Comparison of ENCODE assay signal across 12 cellular contexts in genomic region chr15:42914728-42915497, GRCh38. TPM values are rescaled to one million over a fixed set of nuclear protein-coding genes. Genes with fewer than 3 reads are reported as not detected.
DNase-seq lines count a peak whose midpoint lies in the region; ATAC-seq, FAIRE-seq and TF ChIP-seq lines count a peak whose summit lies in the region.
"Had no signal": no experiment of that assay in that cellular context is flagged by ENCODE, and none has a peak within 500 bp of the region (broad histone marks: within the 10 kb centered on the region; RNA-seq: fewer than 3 reads in every experiment).

No MANE protein-coding gene starts in this region.

- no peak for TF ChIP-seq CTCF in omental fat pad (IDR thresholded peaks at IDR 0.05)

- peak; percentile 32 for DNase-seq in ACHN
- DNase-seq in H4 (ENCODE audit: low spot score): peak; percentile 14
- DNase-seq in RCC 7860 (ENCODE audit: low spot score): peak; percentile 21
- peak; percentile 30 for DNase-seq in glomerular visceral epithelial cell (ENCODE audit: extremely low spot score)
- no peak for DNase-seq in activated CD4-positive, CD25-positive, alpha-beta regulatory T cell treated with anti-CD3 and anti-CD28 coated beads, Interleukin-2, amount 50 U/mL, for 72 hours
- DNase-seq in omental fat pad (ENCODE audit: low spot score): no peak
- DNase-seq: central memory CD4-positive, alpha-beta T cell; NCI-H1417 treated with DMSO at 0.1 percent for 48 hours; PC-3; testis had no signal

- in situ Hi-C loops in ACHN (cut with HindIII; ENCODE audit: low pct_ligation_motif_present, low pct_unique_long_range_greater_than_20kb, low sequenced_read_pairs): no loop called here

- FAIRE-seq in RCC 7860 (lab: Jason Lieb, UNC): no peak

- ATAC-seq in GM21619 (IDR thresholded peaks at IDR 0.05; ENCODE audit: unreplicated experiment) (no peak), HG03432 (IDR thresholded peaks at IDR 0.05; ENCODE audit: unreplicated experiment) (no peak), omental fat pad (ENCODE audit: low FRiP score) (no peak)
- ATAC-seq: PC-3 had no signal

RNA-seq across cellular contexts. Expression of gene TTBK2, which starts 5.7 kb away (rescaled TPM):
- 4.6 and 5.0 TPM in 2 replicates for total RNA-seq in H4 (2014; rRNA removed; shearing (Covaris generic))
- 10 to 100 TPM in 3 of 4 donors, 1 to 10 TPM in 1; 8.3 to 28.8 (median 11.8) TPM for total RNA-seq in omental fat pad

Comparison
In these comparisons a context has a peak if more than half of its experiments do, and no peak if none do; other contexts are left out.
1. DNase-seq: peak in ACHN (single experiment), H4 (single experiment), RCC 7860 (single experiment) and glomerular visceral epithelial cell (single experiment); none in activated CD4-positive, CD25-positive, alpha-beta regulatory T cell treated with anti-CD3 and anti-CD28 coated beads, Interleukin-2, amount 50 U/mL, for 72 hours (single experiment) and omental fat pad (single experiment).